8 cellular contexts compared by ENCODE assay signal in the genomic region with DNA sequence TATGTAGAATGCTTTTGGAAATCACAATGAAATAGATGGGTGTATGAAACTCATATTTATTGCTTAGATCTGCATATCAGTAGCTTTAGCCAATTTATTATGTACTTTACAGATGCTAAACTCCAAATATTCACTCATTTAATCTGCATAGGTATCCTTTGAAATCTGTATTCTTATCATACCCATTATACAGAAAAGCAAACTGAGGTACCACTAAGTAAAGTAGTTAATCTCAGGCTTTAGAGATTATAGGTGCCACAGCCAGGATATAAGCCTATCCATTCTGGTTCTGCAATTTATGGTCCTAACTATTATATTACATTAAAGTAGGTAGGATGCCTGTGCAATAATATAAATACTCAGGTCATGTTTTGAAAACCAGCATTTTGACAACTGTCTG.
"Had no signal": no experiment of that assay in that cellular context is flagged by ENCODE, and none has a peak within 500 bp of the region (broad histone marks: within the 10 kb centered on the region; RNA-seq: fewer than 3 reads in every experiment).

No MANE protein-coding gene starts in this region.

- H3K9ac ChIP-seq: KMS-11 had no signal

- FAIRE-seq: HepG2, HTR-8/SVneo had no signal

- H3K27ac Mint-ChIP-seq: IgD-negative memory B cell had no signal

- H3K4me1 Mint-ChIP-seq: IgD-negative memory B cell had no signal

- DNase-seq: IMR-90, KBM-7, KG1 had no signal

- H3K4me3 Mint-ChIP-seq: IgD-negative memory B cell had no signal

- H3K27ac ChIP-seq: HL-60, KMS-11 had no signal

- H3K27me3 Mint-ChIP-seq: IgD-negative memory B cell had no signal

- H3K4me2 ChIP-seq: KMS-11 had no signal

- ATAC-seq: HepG2 had no signal
